In the genomic region with DNA sequence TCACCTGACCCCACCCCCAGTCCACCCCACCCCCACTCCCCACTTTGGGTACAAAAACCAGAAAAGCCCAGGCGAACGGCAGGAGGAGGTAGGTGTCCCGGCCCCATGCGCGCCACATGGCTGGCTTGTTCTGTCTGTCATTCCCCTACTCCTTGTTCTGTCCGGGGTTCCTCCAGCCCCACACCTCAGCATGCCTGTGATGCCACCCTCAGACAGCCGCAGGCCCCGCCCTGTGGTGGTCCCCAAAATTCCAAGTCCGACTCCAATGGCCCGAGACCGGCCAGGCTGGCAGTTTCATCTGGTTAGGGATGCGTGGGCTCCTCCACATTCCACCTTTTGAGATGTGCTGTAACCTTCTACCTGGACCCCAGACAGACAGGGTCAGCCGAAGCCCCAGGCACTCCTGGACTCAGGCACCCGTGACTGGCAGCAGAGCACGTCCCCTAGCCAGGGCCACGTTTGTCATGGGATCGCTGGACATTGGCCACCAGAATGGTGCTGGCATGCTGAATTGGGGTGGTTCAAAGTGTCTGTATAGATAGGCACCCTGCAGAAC, we compare ENCODE assay signal across 17 cellular contexts.
A peak's percentile ranks its signal among the peaks of the same experiment; 100 is the strongest.
DNase-seq lines count a peak whose midpoint lies in the region; ATAC-seq, FAIRE-seq and TF ChIP-seq lines count a peak whose summit lies in the region.
"Had no signal": no experiment of that assay in that cellular context is flagged by ENCODE, and none has a peak within 500 bp of the region (broad histone marks: within the 10 kb centered on the region; RNA-seq: fewer than 3 reads in every experiment).

No MANE protein-coding gene starts in this region.

- H3K4me2 ChIP-seq in osteoblast (ENCODE audit: insufficient read depth, low read length) = no peak overlapping the region

- peak overlapping the region; percentile 56 for H3K27ac Mint-ChIP-seq in activated CD8-positive, alpha-beta memory T cell treated with anti-CD3 and anti-CD28 coated beads, Interleukin-2, amount 10 ng/mL, durations not matched to agents 7 days and 5 days
- peak overlapping the region; percentile 82 for H3K27ac Mint-ChIP-seq in activated naive CD8-positive, alpha-beta T cell treated with anti-CD3 and anti-CD28 coated beads, Interleukin-2, amount 10 ng/mL, durations not matched to agents 7 days and 5 days
- H3K27ac Mint-ChIP-seq: WTC11 had no signal

- DNase-seq in activated CD8-positive, alpha-beta memory T cell treated with anti-CD3 and anti-CD28 coated beads, Interleukin-2, amount 10 ng/mL, durations not matched to agents 7 days and 5 days = no peak
- DNase-seq in activated CD8-positive, alpha-beta memory T cell treated with anti-CD3 and anti-CD28 coated beads, Interleukin-2, amount 50 U/mL, for 48 hours = no peak
- DNase-seq in D341Med (ENCODE audit: low spot score) (peak; percentile 26), osteoblast (ENCODE audit: insufficient read length, low spot score, missing footprints) (peak; percentile 80), GM19239 (ENCODE audit: insufficient read length, low spot score) (no peak), coronary artery (ENCODE audit: low spot score) (no peak)
- no peak for DNase-seq in activated naive CD8-positive, alpha-beta T cell treated with anti-CD3 and anti-CD28 coated beads, Interleukin-2, amount 10 ng/mL, durations not matched to agents 7 days and 5 days
- DNase-seq: aorta; COR-L47; mesenchymal stem cell; NCI-H146; NCI-H345; NK-92 treated with Interleukin-12 subunit alpha and Interleukin-12 subunit beta, amount 100 ng/mL, for 24 hours; retina had no signal

- H3K27ac ChIP-seq in osteoblast (ENCODE audit: low read depth, low read length) = no peak overlapping the region
- H3K27ac ChIP-seq in coronary artery = no peak overlapping the region

- peaks cover 33% of the 10 kb centered on the region for H3K27me3 Mint-ChIP-seq in activated CD8-positive, alpha-beta memory T cell treated with anti-CD3 and anti-CD28 coated beads, Interleukin-2, amount 10 ng/mL, durations not matched to agents 7 days and 5 days
- H3K27me3 Mint-ChIP-seq in activated naive CD8-positive, alpha-beta T cell treated with anti-CD3 and anti-CD28 coated beads, Interleukin-2, amount 10 ng/mL, durations not matched to agents 7 days and 5 days = peaks cover 27% of the 10 kb centered on the region

- POLR2A ChIA-PET in activated naive CD8-positive, alpha-beta T cell treated with anti-CD3 and anti-CD28 coated beads, Interleukin-2, amount 10 ng/mL, durations not matched to agents 7 days and 5 days (lab: Charles Lee) = no interaction called here

- no peak overlapping the region for H2AFZ ChIP-seq in osteoblast (ENCODE audit: low read length)

- H3K4me3 ChIP-seq in osteoblast (ENCODE audit: insufficient read depth, low read length) (no peak overlapping the region), coronary artery (no peak overlapping the region)

- H3K79me2 ChIP-seq in osteoblast (ENCODE audit: insufficient read depth, low read length) = no peaks in the 10 kb centered on the region

- H4K20me1 ChIP-seq in osteoblast (ENCODE audit: insufficient read depth, low read length) = no peaks in the 10 kb centered on the region

- FAIRE-seq in GM19239 (lab: Jason Lieb, UNC) = no peak
- FAIRE-seq: keratinocyte had no signal

- no peaks in the 10 kb centered on the region for H3K9me3 ChIP-seq in osteoblast (ENCODE audit: low read depth, low read length)

- H3K9me3 Mint-ChIP-seq in activated CD8-positive, alpha-beta memory T cell treated with anti-CD3 and anti-CD28 coated beads, Interleukin-2, amount 10 ng/mL, durations not matched to agents 7 days and 5 days (ENCODE audit: low read depth) = no peaks in the 10 kb centered on the region
- H3K9me3 Mint-ChIP-seq in activated naive CD8-positive, alpha-beta T cell treated with anti-CD3 and anti-CD28 coated beads, Interleukin-2, amount 10 ng/mL, durations not matched to agents 7 days and 5 days = peaks cover 3% of the 10 kb centered on the region

- H3K4me1 Mint-ChIP-seq in activated CD8-positive, alpha-beta memory T cell treated with anti-CD3 and anti-CD28 coated beads, Interleukin-2, amount 10 ng/mL, durations not matched to agents 7 days and 5 days = peaks cover 24% of the 10 kb centered on the region
- peaks cover 40% of the 10 kb centered on the region for H3K4me1 Mint-ChIP-seq in activated naive CD8-positive, alpha-beta T cell treated with anti-CD3 and anti-CD28 coated beads, Interleukin-2, amount 10 ng/mL, durations not matched to agents 7 days and 5 days

- TF ChIP-seq CTCF in osteoblast (IDR thresholded peaks at IDR 0.05; ENCODE audit: extremely low read depth, low read depth, low read length) (no peak), coronary artery (IDR thresholded peaks at IDR 0.05) (no peak)

- H3K36me3 ChIP-seq in osteoblast (ENCODE audit: insufficient read depth, low read length) = no peaks in the 10 kb centered on the region

- H3K27me3 ChIP-seq in osteoblast (ENCODE audit: insufficient read depth, low read length) = peaks cover 30% of the 10 kb centered on the region

- no peaks in the 10 kb centered on the region for H3K4me1 ChIP-seq in osteoblast (ENCODE audit: insufficient read depth, low read length)

- no peak overlapping the region for H3K4me3 Mint-ChIP-seq in activated CD8-positive, alpha-beta memory T cell treated with anti-CD3 and anti-CD28 coated beads, Interleukin-2, amount 10 ng/mL, durations not matched to agents 7 days and 5 days
- peak overlapping the region; percentile 28 for H3K4me3 Mint-ChIP-seq in activated naive CD8-positive, alpha-beta T cell treated with anti-CD3 and anti-CD28 coated beads, Interleukin-2, amount 10 ng/mL, durations not matched to agents 7 days and 5 days
- H3K4me3 Mint-ChIP-seq: WTC11 had no signal

- no peak for ATAC-seq in activated CD8-positive, alpha-beta memory T cell treated with anti-CD3 and anti-CD28 coated beads, Interleukin-2, amount 10 ng/mL, durations not matched to agents 7 days and 5 days
- no peak for ATAC-seq in activated naive CD8-positive, alpha-beta T cell treated with anti-CD3 and anti-CD28 coated beads, Interleukin-2, amount 10 ng/mL, durations not matched to agents 7 days and 5 days (ENCODE audit: low read depth)
- ATAC-seq in GM19328 (IDR thresholded peaks at IDR 0.05; ENCODE audit: unreplicated experiment) = no peak
- ATAC-seq: WTC11 had no signal

- H3K36me3 Mint-ChIP-seq in activated CD8-positive, alpha-beta memory T cell treated with anti-CD3 and anti-CD28 coated beads, Interleukin-2, amount 10 ng/mL, durations not matched to agents 7 days and 5 days = no peaks in the 10 kb centered on the region
- H3K36me3 Mint-ChIP-seq in activated naive CD8-positive, alpha-beta T cell treated with anti-CD3 and anti-CD28 coated beads, Interleukin-2, amount 10 ng/mL, durations not matched to agents 7 days and 5 days = peaks cover 3% of the 10 kb centered on the region

- CTCF ChIA-PET in activated CD8-positive, alpha-beta memory T cell treated with anti-CD3 and anti-CD28 coated beads, Interleukin-2, amount 10 ng/mL, durations not matched to agents 7 days and 5 days (lab: Charles Lee) = no interaction called here

Comparison
In these comparisons a context has a peak if more than half of its experiments do, and no peak if none do; other contexts are left out.
1. DNase-seq: peak in D341Med (single experiment) and osteoblast (single experiment); none in activated CD8-positive, alpha-beta memory T cell treated with anti-CD3 and anti-CD28 coated beads, Interleukin-2, amount 10 ng/mL, durations not matched to agents 7 days and 5 days (single experiment), activated CD8-positive, alpha-beta memory T cell treated with anti-CD3 and anti-CD28 coated beads, Interleukin-2, amount 50 U/mL, for 48 hours (single experiment), activated naive CD8-positive, alpha-beta T cell treated with anti-CD3 and anti-CD28 coated beads, Interleukin-2, amount 10 ng/mL, durations not matched to agents 7 days and 5 days (single experiment), GM19239 (single experiment) and coronary artery (single experiment).